ENCODE assay signal across 2 cellular contexts in the genomic region with DNA sequence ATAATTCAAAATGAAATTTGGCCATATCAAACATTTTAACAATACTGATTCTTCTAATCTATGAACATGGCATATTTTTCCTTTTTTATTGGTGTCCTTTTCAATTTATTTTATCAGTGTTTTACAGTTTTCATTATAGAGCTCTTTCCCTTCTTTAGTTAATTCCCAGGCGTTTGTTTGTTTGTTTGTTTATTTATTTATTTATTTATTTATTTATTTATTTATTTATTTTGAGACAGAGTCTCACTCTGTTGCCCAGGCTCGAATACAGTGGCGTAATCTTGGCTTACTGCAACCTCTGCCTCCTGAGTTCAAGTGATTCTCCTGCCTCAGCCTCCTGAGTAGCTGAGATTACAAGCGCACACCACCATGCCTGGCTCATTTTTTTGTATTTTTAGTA.
DNase-seq lines count a peak whose midpoint lies in the region; ATAC-seq, FAIRE-seq and TF ChIP-seq lines count a peak whose summit lies in the region.
"Not testable (repeated sequence)": the region's sequence is repeated elsewhere in the genome, so short reads cannot be mapped to it uniquely, and the experiment has no call there.

No MANE protein-coding gene starts in this region.

- TF ChIP-seq EP300 in A549 (IDR thresholded peaks at IDR 0.05): not testable (repeated sequence)

- WGBS in A549 (ENCODE audit: missing lambda C conversion rate): 36% methylated on average over 4 of the region's 4 CpGs

- FAIRE-seq in A549 (lab: Jason Lieb, UNC): not testable (repeated sequence)

- H3K36me3 ChIP-seq in HEK293 (ENCODE audit: control insufficient read depth in 2 of 2, insufficient read depth in 1 of 2, low read length in 2 of 2): not testable (repeated sequence)

- H3K4me1 ChIP-seq in A549; HEK293 (ENCODE audit: control insufficient read depth, insufficient read depth, low read length): not testable (repeated sequence)

- H3K9me3 ChIP-seq in A549; HEK293 (ENCODE audit: control insufficient read depth, insufficient read depth, low read depth, low read length): not testable (repeated sequence)

- not testable (repeated sequence) for TF ChIP-seq RAD21 in A549 (conservative IDR thresholded peaks at IDR 0.05 in 1 of 2, IDR thresholded peaks at IDR 0.05 in 1 of 2)

- CTCF ChIA-PET in A549 (lab: Yijun Ruan, JAX); HEK293 (lab: Yijun Ruan, JAX): not testable (repeated sequence)

- not testable (repeated sequence) for H3K27ac ChIP-seq in A549; HEK293 (ENCODE audit: extremely low read depth, low read depth, low read length)

- POLR2A ChIA-PET in A549 (lab: Yijun Ruan, JAX); HEK293 (lab: Yijun Ruan, JAX): not testable (repeated sequence)

- TF ChIP-seq CTCF in A549 (IDR thresholded peaks at IDR 0.05); HEK293 (tag by site-specific recombination; IDR thresholded peaks at IDR 0.05): not testable (repeated sequence)

- ATAC-seq in A549: not testable (repeated sequence)

- not testable (repeated sequence) for H3K4me3 ChIP-seq in A549; HEK293 (ENCODE audit: low read depth, low read length)

- not testable (repeated sequence) for DNase-seq in A549 (ENCODE audit: low read depth in 1 of 2, low spot score in 1 of 2)

- TF ChIP-seq POLR2A in A549 (IDR thresholded peaks at IDR 0.05; ENCODE audit: low read length): not testable (repeated sequence)

- not testable (repeated sequence) for H3K4me2 ChIP-seq in A549

TF ChIP-seq in A549, 52 proteins besides CTCF, POLR2A, EP300 and RAD21:
- TF ChIP-seq ZC3H11A (IDR thresholded peaks at IDR 0.05): peak; percentile 77

TF ChIP-seq in HEK293, 187 proteins besides CTCF, POLR2A, EP300 and RAD21:
- TF ChIP-seq ZNF394 (tag by site-specific recombination; IDR thresholded peaks at IDR 0.05; ENCODE audit: borderline replicate concordance) (peak; percentile 57; the same call in 1 of the 2 replicates), ZNF140 (tag by site-specific recombination; IDR thresholded peaks at IDR 0.05) (peak; percentile 38; the same call in 1 of the 2 replicates), ZNF19 (tag by site-specific recombination; IDR thresholded peaks at IDR 0.05; ENCODE audit: low read depth) (0 out of 2 replicates have a peak, but pooled peaks have one; percentile 22), ZNF555 (tag by site-specific recombination; conservative IDR thresholded peaks at IDR 0.05) (peak; percentile 32), ZNF654 (tag by site-specific recombination; IDR thresholded peaks at IDR 0.05; ENCODE audit: low read depth) (peak; percentile 17; the same call in 1 of the 2 replicates), ZNF433 (tag by site-specific recombination; IDR thresholded peaks at IDR 0.05; ENCODE audit: low read depth) (0 out of 2 replicates have a peak, but pooled peaks have one; percentile 13), ZNF623 (tag by site-specific recombination; IDR thresholded peaks at IDR 0.05) (peak; percentile 41; the same call in 1 of the 2 replicates), ZNF426 (tag by site-specific recombination; IDR thresholded peaks at IDR 0.05) (peak; percentile 43), ZNF560 (tag by site-specific recombination; IDR thresholded peaks at IDR 0.05; ENCODE audit: borderline replicate concordance) (peak; percentile 17; the same call in 1 of the 2 replicates), ZNF202 (tag by site-specific recombination; IDR thresholded peaks at IDR 0.05; ENCODE audit: borderline replicate concordance) (peak; percentile 65; the same call in 1 of the 2 replicates)
- TF ChIP-seq, protein P1, sequence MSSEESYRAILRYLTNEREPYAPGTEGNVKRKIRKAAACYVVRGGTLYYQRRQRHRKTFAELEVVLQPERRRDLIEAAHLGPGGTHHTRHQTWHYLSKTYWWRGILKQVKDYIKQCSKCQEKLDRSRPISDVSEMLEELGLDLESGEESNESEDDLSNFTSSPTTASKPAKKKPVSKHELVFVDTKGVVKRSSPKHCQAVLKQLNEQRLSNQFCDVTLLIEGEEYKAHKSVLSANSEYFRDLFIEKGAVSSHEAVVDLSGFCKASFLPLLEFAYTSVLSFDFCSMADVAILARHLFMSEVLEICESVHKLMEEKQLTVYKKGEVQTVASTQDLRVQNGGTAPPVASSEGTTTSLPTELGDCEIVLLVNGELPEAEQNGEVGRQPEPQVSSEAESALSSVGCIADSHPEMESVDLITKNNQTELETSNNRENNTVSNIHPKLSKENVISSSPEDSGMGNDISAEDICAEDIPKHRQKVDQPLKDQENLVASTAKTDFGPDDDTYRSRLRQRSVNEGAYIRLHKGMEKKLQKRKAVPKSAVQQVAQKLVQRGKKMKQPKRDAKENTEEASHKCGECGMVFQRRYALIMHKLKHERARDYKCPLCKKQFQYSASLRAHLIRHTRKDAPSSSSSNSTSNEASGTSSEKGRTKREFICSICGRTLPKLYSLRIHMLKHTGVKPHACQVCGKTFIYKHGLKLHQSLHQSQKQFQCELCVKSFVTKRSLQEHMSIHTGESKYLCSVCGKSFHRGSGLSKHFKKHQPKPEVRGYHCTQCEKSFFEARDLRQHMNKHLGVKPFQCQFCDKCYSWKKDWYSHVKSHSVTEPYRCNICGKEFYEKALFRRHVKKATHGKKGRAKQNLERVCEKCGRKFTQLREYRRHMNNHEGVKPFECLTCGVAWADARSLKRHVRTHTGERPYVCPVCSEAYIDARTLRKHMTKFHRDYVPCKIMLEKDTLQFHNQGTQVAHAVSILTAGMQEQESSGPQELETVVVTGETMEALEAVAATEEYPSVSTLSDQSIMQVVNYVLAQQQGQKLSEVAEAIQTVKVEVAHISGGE (tag by site-specific recombination; conservative IDR thresholded peaks at IDR 0.05; ENCODE audit: low read depth): peak; percentile 47; the same call in 1 of the 2 replicates
- TF ChIP-seq, protein P2, sequence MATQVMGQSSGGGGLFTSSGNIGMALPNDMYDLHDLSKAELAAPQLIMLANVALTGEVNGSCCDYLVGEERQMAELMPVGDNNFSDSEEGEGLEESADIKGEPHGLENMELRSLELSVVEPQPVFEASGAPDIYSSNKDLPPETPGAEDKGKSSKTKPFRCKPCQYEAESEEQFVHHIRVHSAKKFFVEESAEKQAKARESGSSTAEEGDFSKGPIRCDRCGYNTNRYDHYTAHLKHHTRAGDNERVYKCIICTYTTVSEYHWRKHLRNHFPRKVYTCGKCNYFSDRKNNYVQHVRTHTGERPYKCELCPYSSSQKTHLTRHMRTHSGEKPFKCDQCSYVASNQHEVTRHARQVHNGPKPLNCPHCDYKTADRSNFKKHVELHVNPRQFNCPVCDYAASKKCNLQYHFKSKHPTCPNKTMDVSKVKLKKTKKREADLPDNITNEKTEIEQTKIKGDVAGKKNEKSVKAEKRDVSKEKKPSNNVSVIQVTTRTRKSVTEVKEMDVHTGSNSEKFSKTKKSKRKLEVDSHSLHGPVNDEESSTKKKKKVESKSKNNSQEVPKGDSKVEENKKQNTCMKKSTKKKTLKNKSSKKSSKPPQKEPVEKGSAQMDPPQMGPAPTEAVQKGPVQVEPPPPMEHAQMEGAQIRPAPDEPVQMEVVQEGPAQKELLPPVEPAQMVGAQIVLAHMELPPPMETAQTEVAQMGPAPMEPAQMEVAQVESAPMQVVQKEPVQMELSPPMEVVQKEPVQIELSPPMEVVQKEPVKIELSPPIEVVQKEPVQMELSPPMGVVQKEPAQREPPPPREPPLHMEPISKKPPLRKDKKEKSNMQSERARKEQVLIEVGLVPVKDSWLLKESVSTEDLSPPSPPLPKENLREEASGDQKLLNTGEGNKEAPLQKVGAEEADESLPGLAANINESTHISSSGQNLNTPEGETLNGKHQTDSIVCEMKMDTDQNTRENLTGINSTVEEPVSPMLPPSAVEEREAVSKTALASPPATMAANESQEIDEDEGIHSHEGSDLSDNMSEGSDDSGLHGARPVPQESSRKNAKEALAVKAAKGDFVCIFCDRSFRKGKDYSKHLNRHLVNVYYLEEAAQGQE (tag by site-specific recombination; IDR thresholded peaks at IDR 0.05): 0 out of 2 replicates have a peak, but pooled peaks have one; percentile 17
- TF ChIP-seq, protein P3, sequence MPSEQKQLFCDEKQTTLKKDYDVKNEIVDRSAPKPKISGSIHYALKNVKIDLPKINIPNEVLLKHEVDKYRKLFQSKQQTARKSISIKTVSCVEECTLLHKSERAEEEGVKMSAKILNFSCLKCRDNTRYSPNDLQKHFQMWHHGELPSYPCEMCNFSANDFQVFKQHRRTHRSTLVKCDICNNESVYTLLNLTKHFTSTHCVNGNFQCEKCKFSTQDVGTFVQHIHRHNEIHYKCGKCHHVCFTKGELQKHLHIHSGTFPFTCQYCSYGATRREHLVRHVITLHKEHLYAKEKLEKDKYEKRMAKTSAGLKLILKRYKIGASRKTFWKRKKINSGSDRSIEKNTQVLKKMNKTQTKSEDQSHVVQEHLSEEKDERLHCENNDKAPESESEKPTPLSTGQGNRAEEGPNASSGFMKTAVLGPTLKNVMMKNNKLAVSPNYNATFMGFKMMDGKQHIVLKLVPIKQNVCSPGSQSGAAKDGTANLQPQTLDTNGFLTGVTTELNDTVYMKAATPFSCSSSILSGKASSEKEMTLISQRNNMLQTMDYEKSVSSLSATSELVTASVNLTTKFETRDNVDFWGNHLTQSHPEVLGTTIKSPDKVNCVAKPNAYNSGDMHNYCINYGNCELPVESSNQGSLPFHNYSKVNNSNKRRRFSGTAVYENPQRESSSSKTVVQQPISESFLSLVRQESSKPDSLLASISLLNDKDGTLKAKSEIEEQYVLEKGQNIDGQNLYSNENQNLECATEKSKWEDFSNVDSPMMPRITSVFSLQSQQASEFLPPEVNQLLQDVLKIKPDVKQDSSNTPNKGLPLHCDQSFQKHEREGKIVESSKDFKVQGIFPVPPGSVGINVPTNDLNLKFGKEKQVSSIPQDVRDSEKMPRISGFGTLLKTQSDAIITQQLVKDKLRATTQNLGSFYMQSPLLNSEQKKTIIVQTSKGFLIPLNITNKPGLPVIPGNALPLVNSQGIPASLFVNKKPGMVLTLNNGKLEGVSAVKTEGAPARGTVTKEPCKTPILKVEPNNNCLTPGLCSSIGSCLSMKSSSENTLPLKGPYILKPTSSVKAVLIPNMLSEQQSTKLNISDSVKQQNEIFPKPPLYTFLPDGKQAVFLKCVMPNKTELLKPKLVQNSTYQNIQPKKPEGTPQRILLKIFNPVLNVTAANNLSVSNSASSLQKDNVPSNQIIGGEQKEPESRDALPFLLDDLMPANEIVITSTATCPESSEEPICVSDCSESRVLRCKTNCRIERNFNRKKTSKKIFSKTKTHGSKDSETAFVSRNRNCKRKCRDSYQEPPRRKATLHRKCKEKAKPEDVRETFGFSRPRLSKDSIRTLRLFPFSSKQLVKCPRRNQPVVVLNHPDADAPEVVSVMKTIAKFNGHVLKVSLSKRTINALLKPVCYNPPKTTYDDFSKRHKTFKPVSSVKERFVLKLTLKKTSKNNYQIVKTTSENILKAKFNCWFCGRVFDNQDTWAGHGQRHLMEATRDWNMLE (tag by site-specific recombination; conservative IDR thresholded peaks at IDR 0.05; ENCODE audit: low read depth): 0 out of 2 replicates have a peak, but pooled peaks have one; percentile 36
